ENCODE assay signal across 16 cellular contexts in genomic region chr11:25515576-25515975, GRCh38.
"Had no signal": no experiment of that assay in that cellular context is flagged by ENCODE, and none has a peak within 500 bp of the region (broad histone marks: within the 10 kb centered on the region; RNA-seq: fewer than 3 reads in every experiment).

No MANE protein-coding gene starts in this region.

- H3K9me3 ChIP-seq: SJCRH30 had no signal

- H3K4me1 ChIP-seq: SJCRH30 had no signal

- FAIRE-seq: RCC 7860 had no signal

- H3K27me3 ChIP-seq: SJCRH30 had no signal

- H3K27ac ChIP-seq: RWPE1, SJCRH30 had no signal

- H3K4me3 ChIP-seq: SJCRH30 had no signal

- DNase-seq: KBM-7, MV-4-11, NCI-H1092, NCI-H1436, NCI-H187, NCI-H2029, NCI-H2081 treated with DMSO at 0.1 percent for 48 hours, NCI-H2171 treated with DMSO at 0.1 percent for 48 hours, NCI-H345, NCI-H446 treated with DMSO at 0.1 percent for 48 hours, NCI-H510A treated with DMSO at 0.1 percent for 48 hours, NCI-H526, SHP77, SJCRH30 had no signal

- H3K36me3 ChIP-seq: SJCRH30 had no signal
